ENCODE assay signal across 1 cellular context in the genomic region with DNA sequence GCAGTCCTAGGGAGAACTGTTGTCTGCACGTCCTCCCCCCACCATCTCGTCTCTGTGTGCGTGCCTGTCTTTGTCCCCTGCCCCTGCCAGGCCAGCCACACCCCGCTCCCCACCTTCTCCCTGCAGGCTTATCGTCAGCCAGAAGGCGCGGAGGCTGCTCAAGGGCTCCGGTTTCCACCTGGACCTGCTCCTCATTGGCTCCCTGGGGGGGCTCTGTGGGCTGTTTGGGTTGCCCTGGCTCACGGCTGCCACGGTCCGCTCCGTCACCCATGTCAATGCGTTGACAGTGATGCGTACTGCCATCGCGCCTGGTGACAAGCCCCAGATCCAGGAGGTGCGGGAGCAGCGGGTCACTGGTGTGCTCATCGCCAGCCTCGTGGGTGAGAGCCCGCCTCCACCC.
TF ChIP-seq lines count a peak whose summit lies in the region.

No MANE protein-coding gene starts in this region.

TF ChIP-seq in GM23338, 12 proteins besides CTCF, POLR2A, EP300 and RAD21 (continued from another document):
- no peak for TF ChIP-seq EZH2phosphoT487 (IDR thresholded peaks at IDR 0.05; ENCODE audit: unreplicated experiment)
- no peak for TF ChIP-seq JUNB (IDR thresholded peaks at IDR 0.05; ENCODE audit: unreplicated experiment)
- TF ChIP-seq NANOG (IDR thresholded peaks at IDR 0.05; ENCODE audit: borderline replicate concordance): no peak
- TF ChIP-seq ZNF331 (CRISPR knock-in tag; IDR thresholded peaks at IDR 0.05; ENCODE audit: low read depth): no peak
- no peak for TF ChIP-seq POLR2AphosphoS5 (IDR thresholded peaks at IDR 0.05; ENCODE audit: low read depth)
- TF ChIP-seq, protein P1, sequence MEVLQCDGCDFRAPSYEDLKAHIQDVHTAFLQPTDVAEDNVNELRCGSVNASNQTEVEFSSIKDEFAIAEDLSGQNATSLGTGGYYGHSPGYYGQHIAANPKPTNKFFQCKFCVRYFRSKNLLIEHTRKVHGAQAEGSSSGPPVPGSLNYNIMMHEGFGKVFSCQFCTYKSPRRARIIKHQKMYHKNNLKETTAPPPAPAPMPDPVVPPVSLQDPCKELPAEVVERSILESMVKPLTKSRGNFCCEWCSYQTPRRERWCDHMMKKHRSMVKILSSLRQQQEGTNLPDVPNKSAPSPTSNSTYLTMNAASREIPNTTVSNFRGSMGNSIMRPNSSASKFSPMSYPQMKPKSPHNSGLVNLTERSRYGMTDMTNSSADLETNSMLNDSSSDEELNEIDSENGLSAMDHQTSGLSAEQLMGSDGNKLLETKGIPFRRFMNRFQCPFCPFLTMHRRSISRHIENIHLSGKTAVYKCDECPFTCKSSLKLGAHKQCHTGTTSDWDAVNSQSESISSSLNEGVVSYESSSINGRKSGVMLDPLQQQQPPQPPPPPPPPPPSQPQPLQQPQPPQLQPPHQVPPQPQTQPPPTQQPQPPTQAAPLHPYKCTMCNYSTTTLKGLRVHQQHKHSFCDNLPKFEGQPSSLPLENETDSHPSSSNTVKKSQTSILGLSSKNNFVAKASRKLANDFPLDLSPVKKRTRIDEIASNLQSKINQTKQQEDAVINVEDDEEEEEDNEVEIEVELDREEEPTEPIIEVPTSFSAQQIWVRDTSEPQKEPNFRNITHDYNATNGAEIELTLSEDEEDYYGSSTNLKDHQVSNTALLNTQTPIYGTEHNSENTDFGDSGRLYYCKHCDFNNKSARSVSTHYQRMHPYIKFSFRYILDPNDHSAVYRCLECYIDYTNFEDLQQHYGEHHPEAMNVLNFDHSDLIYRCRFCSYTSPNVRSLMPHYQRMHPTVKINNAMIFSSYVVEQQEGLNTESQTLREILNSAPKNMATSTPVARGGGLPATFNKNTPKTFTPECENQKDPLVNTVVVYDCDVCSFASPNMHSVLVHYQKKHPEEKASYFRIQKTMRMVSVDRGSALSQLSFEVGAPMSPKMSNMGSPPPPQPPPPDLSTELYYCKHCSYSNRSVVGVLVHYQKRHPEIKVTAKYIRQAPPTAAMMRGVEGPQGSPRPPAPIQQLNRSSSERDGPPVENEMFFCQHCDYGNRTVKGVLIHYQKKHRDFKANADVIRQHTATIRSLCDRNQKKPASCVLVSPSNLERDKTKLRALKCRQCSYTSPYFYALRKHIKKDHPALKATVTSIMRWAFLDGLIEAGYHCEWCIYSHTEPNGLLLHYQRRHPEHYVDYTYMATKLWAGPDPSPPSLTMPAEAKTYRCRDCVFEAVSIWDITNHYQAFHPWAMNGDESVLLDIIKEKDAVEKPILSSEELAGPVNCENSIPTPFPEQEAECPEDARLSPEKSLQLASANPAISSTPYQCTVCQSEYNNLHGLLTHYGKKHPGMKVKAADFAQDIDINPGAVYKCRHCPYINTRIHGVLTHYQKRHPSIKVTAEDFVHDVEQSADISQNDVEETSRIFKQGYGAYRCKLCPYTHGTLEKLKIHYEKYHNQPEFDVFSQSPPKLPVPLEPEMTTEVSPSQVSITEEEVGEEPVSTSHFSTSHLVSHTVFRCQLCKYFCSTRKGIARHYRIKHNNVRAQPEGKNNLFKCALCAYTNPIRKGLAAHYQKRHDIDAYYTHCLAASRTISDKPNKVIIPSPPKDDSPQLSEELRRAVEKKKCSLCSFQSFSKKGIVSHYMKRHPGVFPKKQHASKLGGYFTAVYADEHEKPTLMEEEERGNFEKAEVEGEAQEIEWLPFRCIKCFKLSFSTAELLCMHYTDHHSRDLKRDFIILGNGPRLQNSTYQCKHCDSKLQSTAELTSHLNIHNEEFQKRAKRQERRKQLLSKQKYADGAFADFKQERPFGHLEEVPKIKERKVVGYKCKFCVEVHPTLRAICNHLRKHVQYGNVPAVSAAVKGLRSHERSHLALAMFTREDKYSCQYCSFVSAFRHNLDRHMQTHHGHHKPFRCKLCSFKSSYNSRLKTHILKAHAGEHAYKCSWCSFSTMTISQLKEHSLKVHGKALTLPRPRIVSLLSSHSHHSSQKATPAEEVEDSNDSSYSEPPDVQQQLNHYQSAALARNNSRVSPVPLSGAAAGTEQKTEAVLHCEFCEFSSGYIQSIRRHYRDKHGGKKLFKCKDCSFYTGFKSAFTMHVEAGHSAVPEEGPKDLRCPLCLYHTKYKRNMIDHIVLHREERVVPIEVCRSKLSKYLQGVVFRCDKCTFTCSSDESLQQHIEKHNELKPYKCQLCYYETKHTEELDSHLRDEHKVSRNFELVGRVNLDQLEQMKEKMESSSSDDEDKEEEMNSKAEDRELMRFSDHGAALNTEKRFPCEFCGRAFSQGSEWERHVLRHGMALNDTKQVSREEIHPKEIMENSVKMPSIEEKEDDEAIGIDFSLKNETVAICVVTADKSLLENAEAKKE (CRISPR knock-in tag; IDR thresholded peaks at IDR 0.05): no peak
- TF ChIP-seq, protein P2, sequence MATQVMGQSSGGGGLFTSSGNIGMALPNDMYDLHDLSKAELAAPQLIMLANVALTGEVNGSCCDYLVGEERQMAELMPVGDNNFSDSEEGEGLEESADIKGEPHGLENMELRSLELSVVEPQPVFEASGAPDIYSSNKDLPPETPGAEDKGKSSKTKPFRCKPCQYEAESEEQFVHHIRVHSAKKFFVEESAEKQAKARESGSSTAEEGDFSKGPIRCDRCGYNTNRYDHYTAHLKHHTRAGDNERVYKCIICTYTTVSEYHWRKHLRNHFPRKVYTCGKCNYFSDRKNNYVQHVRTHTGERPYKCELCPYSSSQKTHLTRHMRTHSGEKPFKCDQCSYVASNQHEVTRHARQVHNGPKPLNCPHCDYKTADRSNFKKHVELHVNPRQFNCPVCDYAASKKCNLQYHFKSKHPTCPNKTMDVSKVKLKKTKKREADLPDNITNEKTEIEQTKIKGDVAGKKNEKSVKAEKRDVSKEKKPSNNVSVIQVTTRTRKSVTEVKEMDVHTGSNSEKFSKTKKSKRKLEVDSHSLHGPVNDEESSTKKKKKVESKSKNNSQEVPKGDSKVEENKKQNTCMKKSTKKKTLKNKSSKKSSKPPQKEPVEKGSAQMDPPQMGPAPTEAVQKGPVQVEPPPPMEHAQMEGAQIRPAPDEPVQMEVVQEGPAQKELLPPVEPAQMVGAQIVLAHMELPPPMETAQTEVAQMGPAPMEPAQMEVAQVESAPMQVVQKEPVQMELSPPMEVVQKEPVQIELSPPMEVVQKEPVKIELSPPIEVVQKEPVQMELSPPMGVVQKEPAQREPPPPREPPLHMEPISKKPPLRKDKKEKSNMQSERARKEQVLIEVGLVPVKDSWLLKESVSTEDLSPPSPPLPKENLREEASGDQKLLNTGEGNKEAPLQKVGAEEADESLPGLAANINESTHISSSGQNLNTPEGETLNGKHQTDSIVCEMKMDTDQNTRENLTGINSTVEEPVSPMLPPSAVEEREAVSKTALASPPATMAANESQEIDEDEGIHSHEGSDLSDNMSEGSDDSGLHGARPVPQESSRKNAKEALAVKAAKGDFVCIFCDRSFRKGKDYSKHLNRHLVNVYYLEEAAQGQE (IDR thresholded peaks at IDR 0.05; ENCODE audit: unreplicated experiment): no peak
- no peak for TF ChIP-seq CREB1 (CRISPR knock-in tag; IDR thresholded peaks at IDR 0.05; ENCODE audit: low read depth)
- no peak for TF ChIP-seq ZNF114 (CRISPR knock-in tag; IDR thresholded peaks at IDR 0.05)
- no peak for TF ChIP-seq STAT1 (IDR thresholded peaks at IDR 0.05; ENCODE audit: unreplicated experiment)
